In genomic region chr5:43411489-43411888, GRCh38 we compare ENCODE assay signal across 14 cellular contexts.
"Had no signal": no experiment of that assay in that cellular context is flagged by ENCODE, and none has a peak within 500 bp of the region (broad histone marks: within the 10 kb centered on the region; RNA-seq: fewer than 3 reads in every experiment).

No MANE protein-coding gene starts in this region.

- DNase-seq: activated CD4-positive, alpha-beta T cell treated with anti-CD3 and anti-CD28 coated beads, Interleukin-2, amount 50 U/mL, for 1 hour; activated CD8-positive, alpha-beta memory T cell treated with anti-CD3 and anti-CD28 coated beads for 24 hours; activated CD8-positive, alpha-beta memory T cell treated with anti-CD3 and anti-CD28 coated beads, Interleukin-2, amount 50 U/mL, for 48 hours; activated effector memory CD4-positive, alpha-beta T cell treated with anti-CD3 and anti-CD28 coated beads, Interleukin-2, amount 50 U/mL, for 16 hours; activated T-cell treated with anti-CD3 and anti-CD28 coated beads, Interleukin-2, amount 50 U/mL, for 72 hours; effector memory CD4-positive, alpha-beta T cell; esophagus squamous epithelium; lower lobe of right lung; stimulated activated naive CD8-positive, alpha-beta T cell treated with anti-CD3 and anti-CD28 coated beads, Interleukin-15, amount 100 ng/mL, for 72 hours had no signal

- H3K9me3 Mint-ChIP-seq: activated naive CD4-positive, alpha-beta T cell treated with anti-CD3 and anti-CD28 coated beads, Interleukin-2, amount 50 U/mL, for 24 hours; dendritic cell treated with granulocyte-macrophage colony-stimulating factor and Interleukin-4, amounts not matched to agents 40 ng/mL and 50 ng/mL, for 4 days had no signal

- H3K36me3 Mint-ChIP-seq: activated naive CD4-positive, alpha-beta T cell treated with anti-CD3 and anti-CD28 coated beads, Interleukin-2, amount 50 U/mL, for 24 hours had no signal

- H3K9me3 ChIP-seq: esophagus squamous epithelium, lower lobe of right lung, right atrium auricular region, upper lobe of left lung had no signal

- H3K4me1 ChIP-seq: esophagus squamous epithelium, lower lobe of right lung, right atrium auricular region had no signal

- H3K36me3 ChIP-seq: esophagus squamous epithelium, lower lobe of right lung, right atrium auricular region, upper lobe of left lung had no signal

- H3K4me1 Mint-ChIP-seq: activated naive CD4-positive, alpha-beta T cell treated with anti-CD3 and anti-CD28 coated beads, Interleukin-2, amount 50 U/mL, for 24 hours; stimulated activated naive CD8-positive, alpha-beta T cell treated with anti-CD3 and anti-CD28 coated beads, Interleukin-15, amount 100 ng/mL, for 72 hours had no signal

- H3K27me3 ChIP-seq: esophagus squamous epithelium, right atrium auricular region, upper lobe of left lung had no signal

- H3K27ac ChIP-seq: esophagus squamous epithelium, lower lobe of right lung, right atrium auricular region had no signal

- H3K27ac Mint-ChIP-seq: activated naive CD4-positive, alpha-beta T cell treated with anti-CD3 and anti-CD28 coated beads, Interleukin-2, amount 50 U/mL, for 24 hours; activated T-cell treated with anti-CD3 and anti-CD28 coated beads, Interleukin-2, amount 50 U/mL, for 72 hours; dendritic cell treated with granulocyte-macrophage colony-stimulating factor and Interleukin-4, amounts not matched to agents 40 ng/mL and 50 ng/mL, for 4 days; T-helper 1 cell treated with Interleukin-12 subunit alpha and Interleukin-12 subunit beta and Interleukin-4 antibody, amounts not matched to agents 30 μg/mL and 1 μg/mL, for 36 hours had no signal

- H3K4me3 Mint-ChIP-seq: activated naive CD4-positive, alpha-beta T cell treated with anti-CD3 and anti-CD28 coated beads, Interleukin-2, amount 50 U/mL, for 24 hours; activated T-cell treated with anti-CD3 and anti-CD28 coated beads, Interleukin-2, amount 50 U/mL, for 72 hours; dendritic cell treated with granulocyte-macrophage colony-stimulating factor and Interleukin-4, amounts not matched to agents 40 ng/mL and 50 ng/mL, for 4 days; stimulated activated naive CD8-positive, alpha-beta T cell treated with anti-CD3 and anti-CD28 coated beads, Interleukin-15, amount 100 ng/mL, for 72 hours; T-helper 1 cell treated with Interleukin-12 subunit alpha and Interleukin-12 subunit beta and Interleukin-4 antibody, amounts not matched to agents 30 μg/mL and 1 μg/mL, for 36 hours had no signal

- H3K27me3 Mint-ChIP-seq: activated naive CD4-positive, alpha-beta T cell treated with anti-CD3 and anti-CD28 coated beads, Interleukin-2, amount 50 U/mL, for 24 hours; dendritic cell treated with granulocyte-macrophage colony-stimulating factor and Interleukin-4, amounts not matched to agents 40 ng/mL and 50 ng/mL, for 4 days; stimulated activated naive CD8-positive, alpha-beta T cell treated with anti-CD3 and anti-CD28 coated beads, Interleukin-15, amount 100 ng/mL, for 72 hours had no signal

- H3K4me3 ChIP-seq: esophagus squamous epithelium, lower lobe of right lung, right atrium auricular region, upper lobe of left lung had no signal
